8 cellular contexts compared by ENCODE assay signal in genomic region chr2:45649855-45650806, GRCh38. TPM values are rescaled to one million over a fixed set of nuclear protein-coding genes. Genes with fewer than 3 reads are reported as not detected.
DNase-seq lines count a peak whose midpoint lies in the region; ATAC-seq and TF ChIP-seq lines count a peak whose summit lies in the region.

No MANE protein-coding gene starts in this region.

- H3K4me2 ChIP-seq in trophoblast cell (ENCODE audit: low read length), result peak overlapping the region; percentile 99

- peaks cover 28% of the 10 kb centered on the region for H3K4me1 Mint-ChIP-seq in activated naive CD8-positive, alpha-beta T cell treated with anti-CD3 and anti-CD28 coated beads, Interleukin-2, amount 10 ng/mL, durations not matched to agents 7 days and 5 days

- peak overlapping the region; percentile 88 for H3K4me3 ChIP-seq in BE2C (ENCODE audit: low read depth, low read length)
- H3K4me3 ChIP-seq in trophoblast cell (ENCODE audit: low read depth, low read length), result peak overlapping the region; percentile 81
- peak overlapping the region; percentile 73 to 97 for H3K4me3 ChIP-seq in vagina

- peaks cover 8% of the 10 kb centered on the region for H3K36me3 ChIP-seq in BE2C
- H3K36me3 ChIP-seq in trophoblast cell (ENCODE audit: control insufficient read depth in 1 of 2, insufficient read depth in 2 of 2, low read length in 2 of 2), result no peaks in the 10 kb centered on the region
- no peaks in the 10 kb centered on the region for H3K36me3 ChIP-seq in vagina

- H3K27ac Mint-ChIP-seq in activated naive CD8-positive, alpha-beta T cell treated with anti-CD3 and anti-CD28 coated beads, Interleukin-2, amount 10 ng/mL, durations not matched to agents 7 days and 5 days, result peak overlapping the region; percentile 87

- no peaks in the 10 kb centered on the region for H3K9me3 Mint-ChIP-seq in activated naive CD8-positive, alpha-beta T cell treated with anti-CD3 and anti-CD28 coated beads, Interleukin-2, amount 10 ng/mL, durations not matched to agents 7 days and 5 days

- no peak overlapping the region for H2AK5ac ChIP-seq in trophoblast cell (ENCODE audit: low read length)

- H3K23ac ChIP-seq in trophoblast cell (ENCODE audit: low read length), result no peak overlapping the region

- H3K4ac ChIP-seq in trophoblast cell (ENCODE audit: low read depth, low read length), result peak overlapping the region; percentile 42

- H2BK120ac ChIP-seq in trophoblast cell (ENCODE audit: insufficient read depth, low read length, poor library complexity), result peak overlapping the region; percentile 85

- H3K9me3 ChIP-seq in BE2C (no peaks in the 10 kb centered on the region), trophoblast cell (ENCODE audit: insufficient read depth, low read depth, low read length) (no peaks in the 10 kb centered on the region), vagina (no peaks in the 10 kb centered on the region)

- peak overlapping the region; percentile 93 for H4K91ac ChIP-seq in trophoblast cell (ENCODE audit: low read depth, low read length)

- POLR2A ChIA-PET in activated naive CD8-positive, alpha-beta T cell treated with anti-CD3 and anti-CD28 coated beads, Interleukin-2, amount 10 ng/mL, durations not matched to agents 7 days and 5 days (lab: Charles Lee), result interaction anchor here (0.5 to 1.7 kb wide), 9 partner anchors 14 to 286 kb away, joined by 3 to 4 read pairs (median 3); no protein-coding TSS in a partner anchor

- no CpG with 5 or more reads among the region's 65 CpGs for WGBS in trophoblast cell (ENCODE audit: extremely low coverage, insufficient coverage, insufficient read length)

- H3K4me1 ChIP-seq in BE2C (peaks cover 10% of the 10 kb centered on the region), trophoblast cell (ENCODE audit: control insufficient read depth in 1 of 2, insufficient read depth in 2 of 2, low read length in 2 of 2) (peaks cover 7 to 19% of the 10 kb centered on the region in 2 experiments), vagina (peaks cover 33% of the 10 kb centered on the region)

- TF ChIP-seq CTCF in BE2C (IDR thresholded peaks at IDR 0.05; ENCODE audit: low read depth, low read length) (no peak), vagina (IDR thresholded peaks at IDR 0.05) (no peak)

- in situ Hi-C loops in SK-MEL-5 (cut with HindIII; ENCODE audit: low pct_unique_long_range_greater_than_20kb, low sequenced_read_pairs), result loop anchor here (5.0 kb wide), 1 partner anchor 37 kb away; no protein-coding TSS in a partner anchor

- H2AFZ ChIP-seq in trophoblast cell (ENCODE audit: insufficient read depth, low read length, poor library complexity), result peak overlapping the region; percentile 94

- peak overlapping the region; percentile 79 for H4K8ac ChIP-seq in trophoblast cell (ENCODE audit: low read depth, low read length)

- H4K12ac ChIP-seq in trophoblast cell (ENCODE audit: low read depth, low read length), result peak overlapping the region; percentile 47

- H3K79me1 ChIP-seq in trophoblast cell (ENCODE audit: low read length), result peaks cover 12% of the 10 kb centered on the region

- H3K14ac ChIP-seq in trophoblast cell (ENCODE audit: low read length), result peak overlapping the region; percentile 87

- intact Hi-C loops in cardiac septum (cut with DNase I) (loop anchor here (2.0 kb wide), 1 partner anchor 129 kb away; no protein-coding TSS in a partner anchor), vagina (cut with DNase I) (no loop called here)

- peak overlapping the region; percentile 81 for H2BK5ac ChIP-seq in trophoblast cell (ENCODE audit: low read depth, low read length, poor library complexity)

- H3K27me3 ChIP-seq in BE2C (no peaks in the 10 kb centered on the region), trophoblast cell (ENCODE audit: insufficient read depth, low read length) (peaks cover 9% of the 10 kb centered on the region), vagina (no peaks in the 10 kb centered on the region)

- peak overlapping the region; percentile 90 for H3K27ac ChIP-seq in trophoblast cell (ENCODE audit: low read depth, low read length)
- H3K27ac ChIP-seq in vagina, result peak overlapping the region; percentile 100

- TF ChIP-seq POLR2A in GM19193 (IDR thresholded peaks at IDR 0.05; ENCODE audit: extremely low read depth, insufficient read depth, insufficient read length) (peak; percentile 28), vagina (IDR thresholded peaks at IDR 0.05) (peak in 1 of 2 donors; percentile 4)

- H3K79me2 ChIP-seq in trophoblast cell (ENCODE audit: control insufficient read depth, insufficient read depth, low read length, poor library complexity), result no peaks in the 10 kb centered on the region

- ATAC-seq in HG03432 (IDR thresholded peaks at IDR 0.05; ENCODE audit: unreplicated experiment), result peak; percentile 31
- peak; percentile 16 for ATAC-seq in activated naive CD8-positive, alpha-beta T cell treated with anti-CD3 and anti-CD28 coated beads, Interleukin-2, amount 10 ng/mL, durations not matched to agents 7 days and 5 days (ENCODE audit: low read depth)

- peak overlapping the region; percentile 67 for H3K9ac ChIP-seq in trophoblast cell (ENCODE audit: low read length)

- H3K27me3 Mint-ChIP-seq in activated naive CD8-positive, alpha-beta T cell treated with anti-CD3 and anti-CD28 coated beads, Interleukin-2, amount 10 ng/mL, durations not matched to agents 7 days and 5 days, result peaks cover 5% of the 10 kb centered on the region

- H3K4me3 Mint-ChIP-seq in activated naive CD8-positive, alpha-beta T cell treated with anti-CD3 and anti-CD28 coated beads, Interleukin-2, amount 10 ng/mL, durations not matched to agents 7 days and 5 days, result peak overlapping the region; percentile 87

- DNase-seq in BE2C, result peak; percentile 64
- peak; percentile 48 for DNase-seq in SK-MEL-5 (ENCODE audit: low read depth, low spot score)
- DNase-seq in activated naive CD8-positive, alpha-beta T cell treated with anti-CD3 and anti-CD28 coated beads, Interleukin-2, amount 10 ng/mL, durations not matched to agents 7 days and 5 days, result peak; percentile 66
- DNase-seq in cardiac septum (ENCODE audit: low spot score), result peak; percentile 90
- peak; percentile 64 to 77 for DNase-seq in trophoblast cell
- DNase-seq in vagina (ENCODE audit: extremely low spot score in 2 of 2), result peak in 1 of 2 donors; percentile 92

- peak overlapping the region; percentile 92 for H3K18ac ChIP-seq in trophoblast cell (ENCODE audit: low read length)

- H2BK12ac ChIP-seq in trophoblast cell (ENCODE audit: low read length), result peak overlapping the region; percentile 44

- peaks cover 6% of the 10 kb centered on the region for H3K36me3 Mint-ChIP-seq in activated naive CD8-positive, alpha-beta T cell treated with anti-CD3 and anti-CD28 coated beads, Interleukin-2, amount 10 ng/mL, durations not matched to agents 7 days and 5 days

RNA-seq across cellular contexts. Expression of gene PRKCE, which starts 1.3 kb away (rescaled TPM):
- 34.0 TPM for polyA plus RNA-seq in BE2C (2012; ENCODE audit: insufficient read depth, insufficient read length, low read depth)
- total RNA-seq in SK-MEL-5 (2014; rRNA removed; shearing (Covaris generic)), result 22.9 and 24.6 TPM in 2 replicates
- 12.8 and 16.7 TPM in 2 replicates for polyA plus RNA-seq in SK-MEL-5 (2015; cell fraction: cytosol; rRNA removed)
- polyA plus RNA-seq in SK-MEL-5 (2015; cell fraction: nucleus; rRNA removed), result 26.4 and 34.4 TPM in 2 replicates
- 10 to 100 TPM; 18.4 to 20.5 TPM for total RNA-seq in activated naive CD8-positive, alpha-beta T cell treated with anti-CD3 and anti-CD28 coated beads, Interleukin-2, amount 10 ng/mL, durations not matched to agents 7 days and 5 days
- total RNA-seq in cardiac septum (20.3 TPM), vagina (11.8 TPM)
- polyA plus RNA-seq in trophoblast cell (2013), result 5.3 and 6.0 TPM in 2 replicates

RNA-seq across cellular contexts. Expression of gene SRBD1, which starts 39.1 kb away (rescaled TPM):
- 4.1 TPM for polyA plus RNA-seq in BE2C (2012; ENCODE audit: insufficient read depth, insufficient read length, low read depth)
- 23.2 and 31.2 TPM in 2 replicates for total RNA-seq in SK-MEL-5 (2014; rRNA removed; shearing (Covaris generic))
- polyA plus RNA-seq in SK-MEL-5 (2015; cell fraction: cytosol; rRNA removed), result 10.0 and 12.9 TPM in 2 replicates
- 6.8 and 7.4 TPM in 2 replicates for polyA plus RNA-seq in SK-MEL-5 (2015; cell fraction: nucleus; rRNA removed)
- 10 to 100 TPM; 20.5 to 23.9 TPM for total RNA-seq in activated naive CD8-positive, alpha-beta T cell treated with anti-CD3 and anti-CD28 coated beads, Interleukin-2, amount 10 ng/mL, durations not matched to agents 7 days and 5 days
- 11.2 TPM for total RNA-seq in cardiac septum
- polyA plus RNA-seq in trophoblast cell (2013), result 9.2 and 9.6 TPM in 2 replicates
- total RNA-seq in vagina, result 9.1 TPM
